Comparison of ENCODE assay signal across 31 cellular contexts in the genomic region with DNA sequence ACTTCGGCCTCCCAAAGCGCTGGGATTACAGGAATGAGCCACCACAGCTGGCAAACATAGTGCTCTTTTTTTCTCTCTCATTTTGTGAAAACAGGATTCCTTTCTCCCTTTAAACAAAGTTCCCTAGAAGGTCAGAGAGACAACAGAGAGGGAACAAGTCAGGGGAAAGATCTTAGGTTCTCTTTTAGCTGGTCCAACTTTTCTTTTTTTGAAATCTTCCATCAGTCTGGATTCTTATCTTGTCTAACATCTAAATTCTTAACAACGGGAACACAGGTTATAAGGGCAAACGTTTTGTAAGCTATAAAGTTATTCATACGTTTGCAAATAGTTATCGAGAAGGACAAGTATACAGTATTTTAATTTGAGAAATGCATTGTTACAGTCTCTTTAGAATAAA.
"Had no signal": no experiment of that assay in that cellular context is flagged by ENCODE, and none has a peak within 500 bp of the region (broad histone marks: within the 10 kb centered on the region; RNA-seq: fewer than 3 reads in every experiment).

No MANE protein-coding gene starts in this region.

- H3K9me3 Mint-ChIP-seq: activated B cell treated with CpG ODN at 0.5 μM for 24 hours; activated CD4-positive, alpha-beta memory T cell treated with anti-CD3 and anti-CD28 coated beads for 36 hours; activated CD8-positive, alpha-beta T cell treated with anti-CD3 and anti-CD28 coated beads for 36 hours; activated naive CD4-positive, alpha-beta T cell treated with anti-CD3 and anti-CD28 coated beads for 36 hours; activated naive CD4-positive, alpha-beta T cell treated with anti-CD3 and anti-CD28 coated beads, Interleukin-2, amount 50 U/mL, for 72 hours; activated naive CD8-positive, alpha-beta T cell treated with anti-CD3 and anti-CD28 coated beads for 36 hours; activated T-cell treated with anti-CD3 and anti-CD28 coated beads, Interleukin-2, amount 50 U/mL, for 4 hours; activated T-cell treated with anti-CD3 and anti-CD28 coated beads, Interleukin-2, amount 50 U/mL, for 72 hours; activated T-helper 1 cell treated with anti-CD3 and anti-CD28 coated beads, Interleukin-12 subunit alpha, Interleukin-12 subunit beta, Interleukin-2, Interleukin-4 antibody, amounts not matched to agents 30 ng/mL and 10 ng/mL and 1 ng/mL, durations not matched to agents 14 hours and 24 hours and 36 hours; activated T-helper 17 cell treated with anti-CD3 and anti-CD28 coated beads, Interleukin-2, amount 50 U/mL, for 72 hours; T-cell; T-helper 2 cell treated with Interferon-gamma antibody and Interleukin-4, amounts not matched to agents 5 μg/mL and 100 μg/mL, for 36 hours had no signal

- H3K27me3 Mint-ChIP-seq: activated B cell treated with CpG ODN at 0.5 μM for 24 hours; activated CD4-positive, alpha-beta memory T cell treated with anti-CD3 and anti-CD28 coated beads for 36 hours; activated CD8-positive, alpha-beta T cell treated with anti-CD3 and anti-CD28 coated beads for 36 hours; activated naive CD8-positive, alpha-beta T cell treated with anti-CD3 and anti-CD28 coated beads for 36 hours; activated T-helper 17 cell treated with anti-CD3 and anti-CD28 coated beads, Interleukin-2, amount 50 U/mL, for 72 hours; T-cell had no signal

- H3K27ac Mint-ChIP-seq: activated B cell treated with CpG ODN at 0.5 μM for 24 hours; activated CD4-positive, alpha-beta memory T cell treated with anti-CD3 and anti-CD28 coated beads for 36 hours; activated CD8-positive, alpha-beta T cell treated with anti-CD3 and anti-CD28 coated beads for 36 hours; activated naive CD4-positive, alpha-beta T cell treated with anti-CD3 and anti-CD28 coated beads for 36 hours; activated naive CD4-positive, alpha-beta T cell treated with anti-CD3 and anti-CD28 coated beads, Interleukin-2, amount 50 U/mL, for 72 hours; activated naive CD8-positive, alpha-beta T cell treated with anti-CD3 and anti-CD28 coated beads for 36 hours; activated T-cell treated with anti-CD3 and anti-CD28 coated beads, Interleukin-2, amount 50 U/mL, for 72 hours; activated T-helper 1 cell treated with anti-CD3 and anti-CD28 coated beads, Interleukin-12 subunit alpha, Interleukin-12 subunit beta, Interleukin-2, Interleukin-4 antibody, amounts not matched to agents 30 ng/mL and 10 ng/mL and 1 ng/mL, durations not matched to agents 14 hours and 24 hours and 36 hours; activated T-helper 17 cell treated with anti-CD3 and anti-CD28 coated beads, Interleukin-2, amount 50 U/mL, for 72 hours; T-cell; T-helper 2 cell treated with Interferon-gamma antibody and Interleukin-4, amounts not matched to agents 5 μg/mL and 100 μg/mL, for 36 hours had no signal

- H3K4me3 Mint-ChIP-seq: activated B cell treated with CpG ODN at 0.5 μM for 24 hours; activated CD4-positive, alpha-beta memory T cell treated with anti-CD3 and anti-CD28 coated beads for 36 hours; activated CD8-positive, alpha-beta T cell treated with anti-CD3 and anti-CD28 coated beads for 36 hours; activated naive CD4-positive, alpha-beta T cell treated with anti-CD3 and anti-CD28 coated beads for 36 hours; activated naive CD8-positive, alpha-beta T cell treated with anti-CD3 and anti-CD28 coated beads for 36 hours; activated T-cell treated with anti-CD3 and anti-CD28 coated beads, Interleukin-2, amount 50 U/mL, for 4 hours; activated T-cell treated with anti-CD3 and anti-CD28 coated beads, Interleukin-2, amount 50 U/mL, for 72 hours; activated T-helper 1 cell treated with anti-CD3 and anti-CD28 coated beads, Interleukin-12 subunit alpha, Interleukin-12 subunit beta, Interleukin-2, Interleukin-4 antibody, amounts not matched to agents 30 ng/mL and 10 ng/mL and 1 ng/mL, durations not matched to agents 14 hours and 24 hours and 36 hours; activated T-helper 17 cell treated with anti-CD3 and anti-CD28 coated beads, Interleukin-2, amount 50 U/mL, for 72 hours; T-cell; T-helper 2 cell treated with Interferon-gamma antibody and Interleukin-4, amounts not matched to agents 5 μg/mL and 100 μg/mL, for 36 hours had no signal

- H3K9me3 ChIP-seq: adrenal gland, body of pancreas, breast epithelium had no signal

- DNase-seq: activated B cell treated with CpG ODN at 0.5 μM for 24 hours; activated CD4-positive, alpha-beta memory T cell treated with anti-CD3 and anti-CD28 coated beads for 36 hours; activated CD4-positive, alpha-beta T cell treated with anti-CD3 and anti-CD28 coated beads for 4 hours; activated CD4-positive, alpha-beta T cell treated with anti-CD3 and anti-CD28 coated beads, Interleukin-2, amount 50 U/mL, for 1 hour; activated CD4-positive, alpha-beta T cell treated with anti-CD3 and anti-CD28 coated beads, Interleukin-2, amount 50 U/mL, for 4 hours; activated CD4-positive, CD25-positive, alpha-beta regulatory T cell treated with anti-CD3 and anti-CD28 coated beads, Interleukin-2, amount 50 U/mL, for 72 hours; activated CD8-positive, alpha-beta memory T cell treated with anti-CD3 and anti-CD28 coated beads, Interleukin-2, amount 50 U/mL, for 4 hours; activated CD8-positive, alpha-beta T cell treated with anti-CD3 and anti-CD28 coated beads for 36 hours; activated effector memory CD4-positive, alpha-beta T cell treated with anti-CD3 and anti-CD28 coated beads, Interleukin-2, amount 50 U/mL, for 16 hours; activated gamma-delta T cell treated with Interleukin-2 at 50 U/mL for 16 hours; activated naive CD4-positive, alpha-beta T cell treated with anti-CD3 and anti-CD28 coated beads for 36 hours; activated naive CD4-positive, alpha-beta T cell treated with anti-CD3 and anti-CD28 coated beads, Interleukin-2, amount 50 U/mL, for 16 hours; activated naive CD8-positive, alpha-beta T cell treated with anti-CD3 and anti-CD28 coated beads for 36 hours; activated T-cell treated with anti-CD3 and anti-CD28 coated beads for 4 hours; activated T-cell treated with anti-CD3 and anti-CD28 coated beads, Interleukin-2, amount 50 U/mL, for 1 hour; activated T-cell treated with anti-CD3 and anti-CD28 coated beads, Interleukin-2, amount 50 U/mL, for 4 hours; activated T-cell treated with anti-CD3 and anti-CD28 coated beads, Interleukin-2, amount 50 U/mL, for 72 hours; adrenal gland; amniotic stem cell; aorta; body of pancreas; brain microvascular endothelial cell; central memory CD4-positive, alpha-beta T cell; T-cell; T-helper 2 cell; T-helper 9 cell had no signal

- ATAC-seq: activated CD8-positive, alpha-beta T cell treated with anti-CD3 and anti-CD28 coated beads for 36 hours; activated naive CD4-positive, alpha-beta T cell treated with anti-CD3 and anti-CD28 coated beads, Interleukin-2, amount 50 U/mL, for 72 hours; activated T-cell treated with anti-CD3 and anti-CD28 coated beads, Interleukin-2, amount 50 U/mL, for 4 hours; activated T-cell treated with anti-CD3 and anti-CD28 coated beads, Interleukin-2, amount 50 U/mL, for 72 hours; activated T-helper 17 cell treated with anti-CD3 and anti-CD28 coated beads, Interleukin-2, amount 50 U/mL, for 72 hours; body of pancreas; T-cell had no signal

- H3K4me1 Mint-ChIP-seq: activated B cell treated with CpG ODN at 0.5 μM for 24 hours; activated naive CD8-positive, alpha-beta T cell treated with anti-CD3 and anti-CD28 coated beads for 36 hours; activated T-helper 17 cell treated with anti-CD3 and anti-CD28 coated beads, Interleukin-2, amount 50 U/mL, for 72 hours; T-cell had no signal
